Comparison of ENCODE assay signal across 1 cellular context in the genomic region with DNA sequence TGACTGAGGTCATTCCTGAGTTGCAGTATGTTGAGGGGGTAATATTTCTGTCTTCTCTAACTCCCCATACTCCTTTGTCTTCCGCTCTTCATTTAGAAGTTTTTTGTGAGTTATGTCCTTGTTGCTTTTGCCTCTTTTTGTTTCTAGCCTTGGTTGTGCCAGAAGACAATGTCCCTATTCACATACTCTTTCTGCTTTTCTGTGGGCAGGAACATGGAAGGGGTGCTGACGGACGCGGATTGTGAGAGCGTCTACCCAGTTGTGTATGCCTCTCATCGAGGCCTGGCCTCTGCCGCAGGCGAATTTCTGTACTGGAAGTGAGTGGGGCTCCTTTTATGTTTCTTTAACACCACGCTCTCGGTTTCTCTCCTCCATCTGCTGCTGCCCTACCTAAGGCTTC.
TF ChIP-seq lines count a peak whose summit lies in the region.

No MANE protein-coding gene starts in this region.

TF ChIP-seq in K562, 482 proteins besides CTCF, POLR2A, EP300 and RAD21:
- TF ChIP-seq MXD1 (CRISPR knock-in tag; IDR thresholded peaks at IDR 0.05; ENCODE audit: borderline replicate concordance, poor library complexity, severe bottlenecking) = no peak
- no peak for TF ChIP-seq SUPT5H (IDR thresholded peaks at IDR 0.05)
- TF ChIP-seq, protein P1, sequence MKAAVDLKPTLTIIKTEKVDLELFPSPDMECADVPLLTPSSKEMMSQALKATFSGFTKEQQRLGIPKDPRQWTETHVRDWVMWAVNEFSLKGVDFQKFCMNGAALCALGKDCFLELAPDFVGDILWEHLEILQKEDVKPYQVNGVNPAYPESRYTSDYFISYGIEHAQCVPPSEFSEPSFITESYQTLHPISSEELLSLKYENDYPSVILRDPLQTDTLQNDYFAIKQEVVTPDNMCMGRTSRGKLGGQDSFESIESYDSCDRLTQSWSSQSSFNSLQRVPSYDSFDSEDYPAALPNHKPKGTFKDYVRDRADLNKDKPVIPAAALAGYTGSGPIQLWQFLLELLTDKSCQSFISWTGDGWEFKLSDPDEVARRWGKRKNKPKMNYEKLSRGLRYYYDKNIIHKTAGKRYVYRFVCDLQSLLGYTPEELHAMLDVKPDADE (conservative IDR thresholded peaks at IDR 0.05; ENCODE audit: control insufficient read depth, low read depth, low read length) = no peak
- no peak for TF ChIP-seq CLOCK (CRISPR knock-in tag; IDR thresholded peaks at IDR 0.05; ENCODE audit: borderline replicate concordance)
- no peak for TF ChIP-seq RBM25 (IDR thresholded peaks at IDR 0.05; ENCODE audit: low read depth, low read length, severe bottlenecking)
